ENCODE assay signal across 22 cellular contexts in the genomic region with DNA sequence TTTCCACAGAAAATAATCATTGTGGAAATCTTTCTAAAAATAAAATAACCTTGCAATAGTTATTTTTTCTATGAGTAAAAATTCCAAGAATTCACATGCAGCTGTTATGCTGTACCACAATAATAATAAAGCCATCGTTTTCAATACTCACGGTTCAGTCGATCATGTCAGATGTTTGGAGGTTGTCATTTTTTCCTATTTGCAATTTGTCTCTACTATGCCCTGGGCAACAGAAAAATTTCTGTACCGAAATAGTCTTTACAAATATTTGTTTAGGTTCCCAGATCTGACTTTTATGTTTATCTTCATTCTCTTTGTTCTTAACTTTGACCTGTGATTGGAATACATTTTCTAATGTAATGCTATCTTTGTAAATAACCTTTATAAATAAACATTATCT.
A peak's percentile ranks its signal among the peaks of the same experiment; 100 is the strongest.
DNase-seq lines count a peak whose midpoint lies in the region; ATAC-seq, FAIRE-seq and TF ChIP-seq lines count a peak whose summit lies in the region.
"Had no signal": no experiment of that assay in that cellular context is flagged by ENCODE, and none has a peak within 500 bp of the region (broad histone marks: within the 10 kb centered on the region; RNA-seq: fewer than 3 reads in every experiment).

No MANE protein-coding gene starts in this region.

- no peaks in the 10 kb centered on the region for H4K20me1 ChIP-seq in HepG2 (ENCODE audit: insufficient read depth, low read length)
- peaks cover 3% of the 10 kb centered on the region for H4K20me1 ChIP-seq in osteoblast (ENCODE audit: insufficient read depth, low read length)

- TF ChIP-seq CTCF in A673 (conservative IDR thresholded peaks at IDR 0.05; ENCODE audit: low read depth, low read length) (no peak), chondrocyte (IDR thresholded peaks at IDR 0.05) (no peak), HepG2 (CRISPR knock-in tag; IDR thresholded peaks at IDR 0.05) (no peak), osteoblast (IDR thresholded peaks at IDR 0.05; ENCODE audit: extremely low read depth, low read depth, low read length) (no peak)

- no peaks in the 10 kb centered on the region for H3K27me3 Mint-ChIP-seq in chondrocyte (ENCODE audit: low read depth)
- H3K27me3 Mint-ChIP-seq: IgD-negative memory B cell had no signal

- 0 out of 2 replicates have a peak overlapping the region, but pooled peaks have one; percentile 29 for H3K4me2 ChIP-seq in HepG2 (ENCODE audit: low read depth, low read length)
- no peak overlapping the region for H3K4me2 ChIP-seq in osteoblast (ENCODE audit: insufficient read depth, low read length)

- no peak for TF ChIP-seq POLR2A in HepG2 (IDR thresholded peaks at IDR 0.05; ENCODE audit: insufficient read depth in 1 of 2, low read depth in 2 of 2, low read length in 2 of 2)

- BruUV-seq in A673 (replicated peaks; lab: Mats Ljungman, UMichigan) (no TSS peak), HepG2 (replicated peaks; lab: Mats Ljungman, UMichigan) (no TSS peak)

- no peak overlapping the region for H3K4me3 ChIP-seq in A673 (ENCODE audit: low read depth, low read length, poor library complexity, severe bottlenecking)
- H3K4me3 ChIP-seq in HepG2 (replicated peaks in 1 of 3; ENCODE audit: insufficient read depth in 1 of 3, low read depth in 2 of 3, low read length in 3 of 3), result no peak overlapping the region
- no peak overlapping the region for H3K4me3 ChIP-seq in osteoblast (ENCODE audit: insufficient read depth, low read length)
- H3K4me3 ChIP-seq: Peyer's patch, SJSA1 had no signal

- H3K4me1 ChIP-seq in A673 (ENCODE audit: insufficient read depth, low read length, poor library complexity, severe bottlenecking) (peaks cover 27% of the 10 kb centered on the region), HepG2 (ENCODE audit: insufficient read depth, low read length) (peaks cover 15% of the 10 kb centered on the region), osteoblast (ENCODE audit: insufficient read depth, low read length) (peaks cover 4% of the 10 kb centered on the region)
- H3K4me1 ChIP-seq: Peyer's patch, SJSA1 had no signal

- peaks cover 22% of the 10 kb centered on the region for H3K4me1 Mint-ChIP-seq in chondrocyte (ENCODE audit: low read depth)

- H3K36me3 ChIP-seq in A673 (ENCODE audit: insufficient read depth, low read length, poor library complexity, severe bottlenecking) (no peaks in the 10 kb centered on the region), HepG2 (replicated peaks in 1 of 2; ENCODE audit: control insufficient read depth in 1 of 2, insufficient read depth in 2 of 2, low read length in 2 of 2) (peaks cover 2 to 20% of the 10 kb centered on the region in 2 experiments; a peak in 4 of 5 replicates), osteoblast (ENCODE audit: insufficient read depth, low read length) (peaks cover 11% of the 10 kb centered on the region)

- peaks cover 10% of the 10 kb centered on the region for H3K36me3 Mint-ChIP-seq in chondrocyte (ENCODE audit: low read depth)
- H3K36me3 Mint-ChIP-seq: IgD-negative memory B cell had no signal

- no peaks in the 10 kb centered on the region for H3K9me3 Mint-ChIP-seq in chondrocyte (ENCODE audit: low read depth)
- H3K9me3 Mint-ChIP-seq: CD14-positive monocyte, IgD-negative memory B cell had no signal

- peak overlapping the region; percentile 46 for H3K27ac Mint-ChIP-seq in chondrocyte (ENCODE audit: unreplicated experiment)
- H3K27ac Mint-ChIP-seq: CD14-positive monocyte had no signal

- peak; percentile 34; the same call in 1 of the 3 replicates for ATAC-seq in HepG2
- no peak for ATAC-seq in HG03135 (IDR thresholded peaks at IDR 0.05; ENCODE audit: unreplicated experiment)

- H3K9ac ChIP-seq in HepG2 (ENCODE audit: insufficient read depth, low read depth, low read length), result no peak overlapping the region

- POLR2A ChIA-PET in A673 (lab: Charles Lee; ENCODE audit: low non-redundant PET) (no interaction called here), HepG2 (lab: Yijun Ruan, JAX) (no interaction called here)

- WGBS in HepG2 (ENCODE audit: low lambda C conversion rate), result 36% methylated on average over 4 of the region's 4 CpGs

- DNase-seq in A673 (ENCODE audit: low spot score) (no peak), chondrocyte (ENCODE audit: low spot score) (no peak), HepG2 (ENCODE audit: low spot score) (peak; percentile 16), osteoblast (ENCODE audit: insufficient read length, low spot score, missing footprints) (peak; percentile 30), AG08395 (ENCODE audit: low spot score) (no peak), DMS53 (lab: John Stamatoyannopoulos, UW) (no peak), pons (ENCODE audit: low spot score) (no peak)
- DNase-seq: 8988T, DMS79, MV-4-11, NCI-H1105 treated with DMSO at 0.1 percent for 48 hours, NCI-H1694, NCI-H2081, NCI-H2171, NCI-H524 treated with DMSO at 0.1 percent for 48 hours, NCI-H82, Peyer's patch had no signal

- no peak for FAIRE-seq in HepG2 (lab: Jason Lieb, UNC)
- FAIRE-seq: H54 had no signal

- no peak for TF ChIP-seq EP300 in HepG2 (IDR thresholded peaks at IDR 0.05; ENCODE audit: low read depth in 2 of 2, low read length in 2 of 2)
- no peak for TF ChIP-seq EP300 in HepG2 (CRISPR knock-in tag; IDR thresholded peaks at IDR 0.05; ENCODE audit: borderline replicate concordance)

- H3K4me3 Mint-ChIP-seq in chondrocyte (ENCODE audit: unreplicated experiment), result no peak overlapping the region
- H3K4me3 Mint-ChIP-seq: CD14-positive monocyte, IgD-negative memory B cell had no signal

- CTCF ChIA-PET in A673 (lab: Charles Lee), result interaction anchor here (0.6 kb wide), 1 partner anchor 168 kb away, joined by 4 read pairs; no protein-coding TSS in a partner anchor
- CTCF ChIA-PET in HepG2 (lab: Yijun Ruan, JAX; ENCODE audit: low intra/inter-chr PET ratio, low total read pairs), result no interaction called here

- intact Hi-C loops in A673 (cut with micrococcal nuclease; ENCODE audit: unreplicated experiment), result loop anchor here (10.0 kb wide), 1 partner anchor 332 kb away; a partner anchor contains a TSS
- intact Hi-C loops in HepG2 (cut with micrococcal nuclease; ENCODE audit: unreplicated experiment), result no loop called here

- H3K27me3 ChIP-seq in A673 (replicated peaks; ENCODE audit: insufficient read depth, low read depth, low read length, poor library complexity) (no peaks in the 10 kb centered on the region), HepG2 (ENCODE audit: control insufficient read depth in 1 of 2, insufficient read depth in 2 of 2, low read length in 2 of 2) (no peaks in the 10 kb centered on the region), osteoblast (ENCODE audit: insufficient read depth, low read length) (no peaks in the 10 kb centered on the region)
- H3K27me3 ChIP-seq: Peyer's patch, SJSA1 had no signal

- no peaks in the 10 kb centered on the region for H3K9me3 ChIP-seq in A673 (ENCODE audit: low read depth, low read length, poor library complexity, severe bottlenecking)
- no peaks in the 10 kb centered on the region for H3K9me3 ChIP-seq in HepG2 (ENCODE audit: low read length)
- no peaks in the 10 kb centered on the region for H3K9me3 ChIP-seq in osteoblast (ENCODE audit: low read depth, low read length)
- H3K9me3 ChIP-seq: Peyer's patch, SJSA1 had no signal

- in situ Hi-C loops in HepG2 (cut with HindIII; ENCODE audit: extremely low pct_ligation_motif_present, low pct_unique_long_range_greater_than_20kb), result no loop called here

- no peak for TF ChIP-seq RAD21 in HepG2 (CRISPR knock-in tag; IDR thresholded peaks at IDR 0.05)

- H2AFZ ChIP-seq in HepG2 (ENCODE audit: low read length), result no peak overlapping the region
- no peak overlapping the region for H2AFZ ChIP-seq in osteoblast (ENCODE audit: low read length)

- peak overlapping the region; percentile 33 for H3K27ac ChIP-seq in A673 (ENCODE audit: low read depth, low read length, poor library complexity, severe bottlenecking)
- no peak overlapping the region for H3K27ac ChIP-seq in HepG2 (ENCODE audit: extremely low read length, insufficient read depth, low read length)
- H3K27ac ChIP-seq in osteoblast (ENCODE audit: low read depth, low read length), result no peak overlapping the region
- H3K27ac ChIP-seq: Peyer's patch, SJSA1 had no signal

- H3K79me2 ChIP-seq in HepG2 (ENCODE audit: insufficient read depth, low read length) (no peaks in the 10 kb centered on the region), osteoblast (ENCODE audit: insufficient read depth, low read length) (no peaks in the 10 kb centered on the region)

TF ChIP-seq in HepG2, 621 proteins besides CTCF, POLR2A, EP300 and RAD21 (continues in another document):
- TF ChIP-seq, protein P1, sequence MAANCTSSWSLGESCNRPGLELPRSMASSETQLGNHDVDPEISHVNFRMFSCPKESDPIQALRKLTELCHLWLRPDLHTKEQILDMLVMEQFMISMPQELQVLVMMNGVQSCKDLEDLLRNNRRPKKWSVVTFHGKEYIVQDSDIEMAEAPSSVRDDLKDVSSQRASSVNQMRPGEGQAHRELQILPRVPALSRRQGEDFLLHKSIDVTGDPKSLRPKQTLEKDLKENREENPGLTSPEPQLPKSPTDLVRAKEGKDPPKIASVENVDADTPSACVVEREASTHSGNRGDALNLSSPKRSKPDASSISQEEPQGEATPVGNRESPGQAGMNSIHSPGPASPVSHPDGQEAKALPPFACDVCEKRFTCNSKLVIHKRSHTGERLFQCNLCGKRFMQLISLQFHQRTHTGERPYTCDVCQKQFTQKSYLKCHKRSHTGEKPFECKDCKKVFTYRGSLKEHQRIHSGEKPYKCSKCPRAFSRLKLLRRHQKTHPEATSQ (CRISPR knock-in tag; IDR thresholded peaks at IDR 0.05; ENCODE audit: borderline replicate concordance), result no peak

Comparison
In these comparisons a context has a peak if more than half of its experiments do, and no peak if none do; other contexts are left out.
1. DNase-seq: peak in HepG2 (single experiment) and osteoblast (single experiment); none in A673 (single experiment), chondrocyte (single experiment), AG08395 (single experiment), DMS53 (single experiment) and pons (single experiment).